6 cellular contexts compared by ENCODE assay signal in the genomic region with DNA sequence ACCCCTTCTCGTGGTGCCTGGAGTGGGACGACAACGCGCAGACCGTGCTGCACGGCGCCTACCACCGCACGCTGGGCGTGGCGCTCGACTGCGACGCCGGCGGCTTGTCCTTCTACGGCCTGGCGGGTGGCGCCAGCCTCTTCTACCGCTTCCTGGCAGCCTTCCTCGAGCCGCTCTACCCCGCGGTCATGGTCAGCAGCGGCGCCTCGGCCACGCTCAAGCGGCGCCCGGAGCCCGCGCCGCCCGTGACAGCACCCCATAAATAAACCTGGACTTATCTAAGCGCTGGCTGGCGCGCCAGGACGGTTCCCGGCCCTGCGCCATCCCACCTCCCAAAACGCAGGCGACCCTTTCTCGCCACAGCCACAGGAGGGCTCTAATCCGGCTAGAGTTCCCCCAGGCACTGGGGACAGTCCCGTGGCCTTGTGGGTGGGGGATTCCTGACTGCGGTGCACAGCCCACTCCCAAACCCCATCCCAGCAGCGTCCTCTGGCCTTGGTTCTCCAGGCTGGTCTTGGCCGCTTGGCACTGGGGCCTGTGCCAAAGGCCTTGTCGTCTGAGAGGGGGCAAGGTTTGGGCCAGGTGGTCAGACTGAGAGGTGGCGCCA. TPM values are rescaled to one million over a fixed set of nuclear protein-coding genes. Genes with fewer than 3 reads are reported as not detected.
DNase-seq lines count a peak whose midpoint lies in the region; ATAC-seq, FAIRE-seq and TF ChIP-seq lines count a peak whose summit lies in the region.

No MANE protein-coding gene starts in this region.

- no peak overlapping the region for H2AFZ ChIP-seq in PC-3 (ENCODE audit: low read length)

- no peaks in the 10 kb centered on the region for H3K9me2 ChIP-seq in PC-3 (replicated peaks; ENCODE audit: low read length)

- H3K4me1 Mint-ChIP-seq in dendritic cell treated with granulocyte-macrophage colony-stimulating factor and Interleukin-4, amounts not matched to agents 40 ng/mL and 50 ng/mL, for 4 days (ENCODE audit: low read depth) = peaks cover 75% of the 10 kb centered on the region

- CTCF ChIA-PET in PC-3 (lab: Charles Lee) = no interaction called here

- peak overlapping the region; percentile 79 for H3K27ac ChIP-seq in PC-3 (ENCODE audit: low read length)

- H3K9me3 ChIP-seq in PC-3 (ENCODE audit: low read length) = no peaks in the 10 kb centered on the region

- no peak for ATAC-seq in PC-3
- ATAC-seq in SK-N-SH treated with all-trans-retinoic acid at 6 μM for 48 hours = no peak

- POLR2A ChIA-PET in PC-3 (lab: Charles Lee; ENCODE audit: unreplicated experiment) = no interaction called here

- H3F3A ChIP-seq in PC-3 (ENCODE audit: low read length, unreplicated experiment) = peaks cover 5% of the 10 kb centered on the region

- TF ChIP-seq CTCF in PC-3 (conservative IDR thresholded peaks at IDR 0.05; ENCODE audit: low read depth, low read length) = peak; percentile 24; the same call in 1 of the 2 replicates

- no peaks in the 10 kb centered on the region for H3K36me3 ChIP-seq in PC-3 (ENCODE audit: low read depth, low read length)

- BruUV-seq in PC-3 (replicated peaks; lab: Mats Ljungman, UMichigan) = no TSS peak

- no peaks in the 10 kb centered on the region for H3K36me3 Mint-ChIP-seq in dendritic cell treated with granulocyte-macrophage colony-stimulating factor and Interleukin-4, amounts not matched to agents 40 ng/mL and 50 ng/mL, for 4 days (ENCODE audit: low read depth)

- H3K79me2 ChIP-seq in PC-3 (ENCODE audit: low read length) = no peaks in the 10 kb centered on the region

- H3K27me3 ChIP-seq in PC-3 (ENCODE audit: low read length) = no peaks in the 10 kb centered on the region

- peaks cover 26% of the 10 kb centered on the region for H3K4me1 ChIP-seq in PC-3 (ENCODE audit: insufficient read depth, low read length)

- H3K4me3 ChIP-seq in PC-3 (ENCODE audit: low read length) = no peak overlapping the region

- FAIRE-seq in GM12892 (lab: Jason Lieb, UNC) = peak; percentile 77

- DNase-seq in GM12892 (ENCODE audit: insufficient read length) (peak; percentile 68), PC-3 (no peak), posterior vena cava (ENCODE audit: low spot score) (peak; percentile 91), iPS-NIHi11 (ENCODE audit: low spot score) (no peak)

- H3K27me3 Mint-ChIP-seq in dendritic cell treated with granulocyte-macrophage colony-stimulating factor and Interleukin-4, amounts not matched to agents 40 ng/mL and 50 ng/mL, for 4 days = peaks cover 9% of the 10 kb centered on the region

- H3K4me2 ChIP-seq in PC-3 (ENCODE audit: low read length) = peak overlapping the region; percentile 66

- peak overlapping the region; percentile 72 for H3K4me3 Mint-ChIP-seq in dendritic cell treated with granulocyte-macrophage colony-stimulating factor and Interleukin-4, amounts not matched to agents 40 ng/mL and 50 ng/mL, for 4 days

- 0 out of 2 replicates have a peak overlapping the region, but pooled peaks have one; percentile 57 for H3K9ac ChIP-seq in PC-3 (ENCODE audit: low read length)

- H3K9me3 Mint-ChIP-seq in dendritic cell treated with granulocyte-macrophage colony-stimulating factor and Interleukin-4, amounts not matched to agents 40 ng/mL and 50 ng/mL, for 4 days = no peaks in the 10 kb centered on the region

- intact Hi-C loops in PC-3 (cut with micrococcal nuclease) = no loop called here
- intact Hi-C loops in dendritic cell treated with granulocyte-macrophage colony-stimulating factor and Interleukin-4, amounts not matched to agents 40 ng/mL and 50 ng/mL, for 4 days (cut with micrococcal nuclease) = loop anchor here (5.0 kb wide), 1 partner anchor 35 kb away; no protein-coding TSS in a partner anchor
- intact Hi-C loops in posterior vena cava (cut with DNase I) = loop anchor here in 1 of 2 donors (5.0 kb wide), 1 partner anchor 35 kb away; no protein-coding TSS in a partner anchor

- H3K27ac Mint-ChIP-seq in dendritic cell treated with granulocyte-macrophage colony-stimulating factor and Interleukin-4, amounts not matched to agents 40 ng/mL and 50 ng/mL, for 4 days = peak overlapping the region; percentile 93

- peak; percentile 28; the same call in 1 of the 2 replicates for TF ChIP-seq POLR2A in GM12892 (IDR thresholded peaks at IDR 0.05; ENCODE audit: low read depth, low read length)

- no peaks in the 10 kb centered on the region for H4K20me1 ChIP-seq in PC-3 (ENCODE audit: low read length)

TF ChIP-seq in SK-N-SH treated with all-trans-retinoic acid at 6 μM for 48 hours, 23 proteins besides CTCF, POLR2A, EP300 and RAD21:
- TF ChIP-seq ISL1 (CRISPR knock-in tag; IDR thresholded peaks at IDR 0.05) (no peak), PPARA (CRISPR knock-in tag; IDR thresholded peaks at IDR 0.05; ENCODE audit: borderline replicate concordance) (no peak), OSR1 (CRISPR knock-in tag; IDR thresholded peaks at IDR 0.05) (no peak), TCF4 (CRISPR knock-in tag; IDR thresholded peaks at IDR 0.05; ENCODE audit: borderline replicate concordance) (no peak), ARNTL (CRISPR knock-in tag; IDR thresholded peaks at IDR 0.05; ENCODE audit: borderline replicate concordance, low read depth) (no peak), TOX (CRISPR knock-in tag; IDR thresholded peaks at IDR 0.05; ENCODE audit: borderline replicate concordance) (no peak), ZC3H10 (CRISPR knock-in tag; IDR thresholded peaks at IDR 0.05) (no peak), ZNF565 (CRISPR knock-in tag; conservative IDR thresholded peaks at IDR 0.05; ENCODE audit: low read depth) (no peak), GLIS3 (CRISPR knock-in tag; IDR thresholded peaks at IDR 0.05) (no peak), ZFP30 (CRISPR knock-in tag; IDR thresholded peaks at IDR 0.05) (no peak), ZFP3 (CRISPR knock-in tag; IDR thresholded peaks at IDR 0.05) (no peak), BACH2 (CRISPR knock-in tag; IDR thresholded peaks at IDR 0.05; ENCODE audit: borderline replicate concordance) (no peak), SNAI2 (CRISPR knock-in tag; IDR thresholded peaks at IDR 0.05) (no peak), ZNF70 (CRISPR knock-in tag; IDR thresholded peaks at IDR 0.05) (no peak), CSDC2 (CRISPR knock-in tag; IDR thresholded peaks at IDR 0.05) (no peak), ESRRG (CRISPR knock-in tag; IDR thresholded peaks at IDR 0.05) (no peak), RARB (CRISPR knock-in tag; IDR thresholded peaks at IDR 0.05) (no peak)
- TF ChIP-seq, protein P1, sequence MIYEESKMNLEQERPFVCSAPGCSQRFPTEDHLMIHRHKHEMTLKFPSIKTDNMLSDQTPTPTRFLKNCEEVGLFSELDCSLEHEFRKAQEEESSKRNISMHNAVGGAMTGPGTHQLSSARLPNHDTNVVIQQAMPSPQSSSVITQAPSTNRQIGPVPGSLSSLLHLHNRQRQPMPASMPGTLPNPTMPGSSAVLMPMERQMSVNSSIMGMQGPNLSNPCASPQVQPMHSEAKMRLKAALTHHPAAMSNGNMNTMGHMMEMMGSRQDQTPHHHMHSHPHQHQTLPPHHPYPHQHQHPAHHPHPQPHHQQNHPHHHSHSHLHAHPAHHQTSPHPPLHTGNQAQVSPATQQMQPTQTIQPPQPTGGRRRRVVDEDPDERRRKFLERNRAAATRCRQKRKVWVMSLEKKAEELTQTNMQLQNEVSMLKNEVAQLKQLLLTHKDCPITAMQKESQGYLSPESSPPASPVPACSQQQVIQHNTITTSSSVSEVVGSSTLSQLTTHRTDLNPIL (CRISPR knock-in tag; IDR thresholded peaks at IDR 0.05; ENCODE audit: low read depth) = no peak
- TF ChIP-seq, protein P2, sequence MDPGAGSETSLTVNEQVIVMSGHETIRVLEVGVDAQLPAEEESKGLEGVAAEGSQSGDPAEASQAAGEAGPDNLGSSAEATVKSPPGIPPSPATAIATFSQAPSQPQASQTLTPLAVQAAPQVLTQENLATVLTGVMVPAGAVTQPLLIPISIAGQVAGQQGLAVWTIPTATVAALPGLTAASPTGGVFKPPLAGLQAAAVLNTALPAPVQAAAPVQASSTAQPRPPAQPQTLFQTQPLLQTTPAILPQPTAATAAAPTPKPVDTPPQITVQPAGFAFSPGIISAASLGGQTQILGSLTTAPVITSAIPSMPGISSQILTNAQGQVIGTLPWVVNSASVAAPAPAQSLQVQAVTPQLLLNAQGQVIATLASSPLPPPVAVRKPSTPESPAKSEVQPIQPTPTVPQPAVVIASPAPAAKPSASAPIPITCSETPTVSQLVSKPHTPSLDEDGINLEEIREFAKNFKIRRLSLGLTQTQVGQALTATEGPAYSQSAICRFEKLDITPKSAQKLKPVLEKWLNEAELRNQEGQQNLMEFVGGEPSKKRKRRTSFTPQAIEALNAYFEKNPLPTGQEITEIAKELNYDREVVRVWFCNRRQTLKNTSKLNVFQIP (CRISPR knock-in tag; IDR thresholded peaks at IDR 0.05; ENCODE audit: borderline replicate concordance, low read depth) = no peak
- TF ChIP-seq, protein P3, sequence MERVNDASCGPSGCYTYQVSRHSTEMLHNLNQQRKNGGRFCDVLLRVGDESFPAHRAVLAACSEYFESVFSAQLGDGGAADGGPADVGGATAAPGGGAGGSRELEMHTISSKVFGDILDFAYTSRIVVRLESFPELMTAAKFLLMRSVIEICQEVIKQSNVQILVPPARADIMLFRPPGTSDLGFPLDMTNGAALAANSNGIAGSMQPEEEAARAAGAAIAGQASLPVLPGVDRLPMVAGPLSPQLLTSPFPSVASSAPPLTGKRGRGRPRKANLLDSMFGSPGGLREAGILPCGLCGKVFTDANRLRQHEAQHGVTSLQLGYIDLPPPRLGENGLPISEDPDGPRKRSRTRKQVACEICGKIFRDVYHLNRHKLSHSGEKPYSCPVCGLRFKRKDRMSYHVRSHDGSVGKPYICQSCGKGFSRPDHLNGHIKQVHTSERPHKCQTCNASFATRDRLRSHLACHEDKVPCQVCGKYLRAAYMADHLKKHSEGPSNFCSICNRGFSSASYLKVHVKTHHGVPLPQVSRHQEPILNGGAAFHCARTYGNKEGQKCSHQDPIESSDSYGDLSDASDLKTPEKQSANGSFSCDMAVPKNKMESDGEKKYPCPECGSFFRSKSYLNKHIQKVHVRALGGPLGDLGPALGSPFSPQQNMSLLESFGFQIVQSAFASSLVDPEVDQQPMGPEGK (CRISPR knock-in tag; IDR thresholded peaks at IDR 0.05; ENCODE audit: borderline replicate concordance) = no peak

RNA-seq across cellular contexts. Expression of a gene that starts 10.2 kb away (rescaled TPM):
- polyA plus RNA-seq in GM12892 (2012; ENCODE audit: missing spikeins) = 1.0 TPM
- total RNA-seq in PC-3 (2014; rRNA removed) (1.2 and 1.6 TPM in 2 replicates), posterior vena cava (1 to 10 TPM; 6.1 to 8.1 TPM)

RNA-seq across cellular contexts. Expression of a gene that starts 30.6 kb away (rescaled TPM):
- 9.9 TPM for polyA plus RNA-seq in GM12892 (2012; ENCODE audit: missing spikeins)
- total RNA-seq in PC-3 (2014; rRNA removed) (23.8 and 28.0 TPM in 2 replicates), posterior vena cava (10 to 100 TPM; 23.0 to 25.0 TPM)

RNA-seq across cellular contexts. Expression of a gene that starts 30.8 kb away (rescaled TPM):
- 366 TPM for polyA plus RNA-seq in GM12892 (2012; ENCODE audit: missing spikeins)
- total RNA-seq in PC-3 (2014; rRNA removed) (361 and 374 TPM in 2 replicates), posterior vena cava (100 to 1,000 TPM; 205 to 235 TPM)

RNA-seq across cellular contexts. Expression of a gene that starts 32.2 kb away (rescaled TPM):
- polyA plus RNA-seq in GM12892 (2012; ENCODE audit: missing spikeins) = 4.8 TPM
- 17.0 and 17.3 TPM in 2 replicates for total RNA-seq in PC-3 (2014; rRNA removed)
- 1 to 10 TPM; 5.8 to 6.4 TPM for total RNA-seq in posterior vena cava

RNA-seq across cellular contexts. Expression of a gene that starts 53.9 kb away (rescaled TPM):
- polyA plus RNA-seq in GM12892 (2012; ENCODE audit: missing spikeins) = 33.8 TPM
- total RNA-seq in PC-3 (2014; rRNA removed) (116 and 131 TPM in 2 replicates), posterior vena cava (10 to 100 TPM; 26.2 to 33.0 TPM)

Comparison
In these comparisons a context has a peak if more than half of its experiments do, and no peak if none do; other contexts are left out.
1. DNase-seq: peak in GM12892 (single experiment) and posterior vena cava (single experiment); none in PC-3 (single experiment) and iPS-NIHi11 (single experiment).